8 cellular contexts compared by ENCODE assay signal in the genomic region with DNA sequence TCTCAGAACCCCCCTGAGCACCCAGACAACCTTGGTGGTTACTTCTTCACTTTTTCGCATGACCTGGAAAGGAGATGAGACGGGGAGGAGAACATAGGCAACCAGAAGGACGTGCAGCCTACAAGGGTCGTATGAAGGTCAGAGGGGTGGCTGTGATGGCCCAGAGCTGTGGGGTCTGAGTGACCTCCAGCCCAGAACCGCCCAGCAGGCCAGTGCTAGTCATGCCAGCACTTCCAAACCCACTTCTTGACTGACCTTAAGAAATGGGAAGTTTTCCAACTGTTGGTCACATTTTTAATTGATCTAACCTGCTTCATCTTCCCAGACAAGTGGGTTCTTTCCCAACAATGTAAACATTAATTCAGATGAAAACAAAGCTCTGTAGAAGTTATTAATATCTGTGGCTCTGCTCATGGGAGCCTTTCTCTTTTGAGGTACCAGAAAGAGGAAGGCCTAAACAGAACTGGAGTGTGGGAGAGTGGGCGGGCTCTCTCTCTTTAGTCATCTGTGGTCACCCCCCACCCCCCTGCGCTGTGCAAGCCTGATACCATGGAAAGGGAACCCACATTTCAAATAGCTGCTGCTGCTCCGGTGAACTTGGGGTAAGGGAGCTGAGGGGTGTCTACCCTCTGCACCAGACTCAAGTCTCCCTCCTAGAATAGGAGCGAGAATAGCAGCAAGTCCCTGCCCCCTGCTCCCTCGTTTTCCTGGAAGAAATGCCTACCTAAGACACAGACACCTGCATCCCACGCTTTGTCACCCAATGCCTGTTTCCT.
DNase-seq lines count a peak whose midpoint lies in the region; ATAC-seq and TF ChIP-seq lines count a peak whose summit lies in the region.

No MANE protein-coding gene starts in this region.

- H3K27me3 Mint-ChIP-seq in activated naive CD4-positive, alpha-beta T cell treated with anti-CD3 and anti-CD28 coated beads for 36 hours (ENCODE audit: low read depth), result no peaks in the 10 kb centered on the region

- no peaks in the 10 kb centered on the region for H3K9me3 Mint-ChIP-seq in activated naive CD4-positive, alpha-beta T cell treated with anti-CD3 and anti-CD28 coated beads for 36 hours

- H3K4me3 Mint-ChIP-seq in activated naive CD4-positive, alpha-beta T cell treated with anti-CD3 and anti-CD28 coated beads for 36 hours, result peak overlapping the region; percentile 64

- peak overlapping the region; percentile 96 for H3K27ac Mint-ChIP-seq in activated naive CD4-positive, alpha-beta T cell treated with anti-CD3 and anti-CD28 coated beads for 36 hours

- intact Hi-C loops in activated naive CD4-positive, alpha-beta T cell treated with anti-CD3 and anti-CD28 coated beads for 36 hours (cut with micrococcal nuclease), result loop anchor here (5.0 kb wide), 3 partner anchors 189 to 1116 kb away; a partner anchor contains a TSS

- no peaks in the 10 kb centered on the region for H3K36me3 Mint-ChIP-seq in activated naive CD4-positive, alpha-beta T cell treated with anti-CD3 and anti-CD28 coated beads for 36 hours (ENCODE audit: low read depth)

- no peak for ATAC-seq in HG03196 (IDR thresholded peaks at IDR 0.05; ENCODE audit: unreplicated experiment)

- CTCF ChIA-PET in activated naive CD4-positive, alpha-beta T cell treated with anti-CD3 and anti-CD28 coated beads for 36 hours (lab: Charles Lee), result interaction anchor here (0.5 to 4.8 kb wide), 5 partner anchors 16 to 425 kb away, joined by 3 to 34 read pairs (median 5); no protein-coding TSS in a partner anchor

- H3K4me1 Mint-ChIP-seq in activated naive CD4-positive, alpha-beta T cell treated with anti-CD3 and anti-CD28 coated beads for 36 hours (ENCODE audit: low read depth), result peaks cover 82% of the 10 kb centered on the region

- no peak for TF ChIP-seq CTCF in GM10266 (IDR thresholded peaks at IDR 0.05; ENCODE audit: control insufficient read depth, insufficient read depth, low read depth, missing control alignments)

- peak; percentile 85 for DNase-seq in GM10266 (ENCODE audit: extremely low spot score)
- peak; percentile 68 for DNase-seq in OCI-M1 (lab: John Stamatoyannopoulos, UW)
- DNase-seq in activated naive CD4-positive, alpha-beta T cell treated with anti-CD3 and anti-CD28 coated beads for 36 hours, result peak; percentile 90
- peak; percentile 20 for DNase-seq in occipital lobe (lab: John Stamatoyannopoulos, UW)
- no peak for DNase-seq in NCI-H2227 treated with DMSO at 0.1 percent for 48 hours (lab: John Stamatoyannopoulos, UW)
- DNase-seq in NCI-H1092 treated with DMSO at 0.1 percent for 48 hours (lab: John Stamatoyannopoulos, UW), result no peak
- DNase-seq in NCI-H1436 treated with DMSO at 0.1 percent for 48 hours (lab: John Stamatoyannopoulos, UW), result no peak

Comparison
In these comparisons a context has a peak if more than half of its experiments do, and no peak if none do; other contexts are left out.
1. DNase-seq: peak in GM10266 (single experiment), OCI-M1 (single experiment), activated naive CD4-positive, alpha-beta T cell treated with anti-CD3 and anti-CD28 coated beads for 36 hours (single experiment) and occipital lobe (single experiment); none in NCI-H2227 treated with DMSO at 0.1 percent for 48 hours (single experiment), NCI-H1092 treated with DMSO at 0.1 percent for 48 hours (single experiment) and NCI-H1436 treated with DMSO at 0.1 percent for 48 hours (single experiment).